In genomic region chr2:170548304-170548703, GRCh38 we compare ENCODE assay signal across 1 cellular context.
A peak's percentile ranks its signal among the peaks of the same experiment; 100 is the strongest.
TF ChIP-seq lines count a peak whose summit lies in the region.

No MANE protein-coding gene starts in this region.

TF ChIP-seq in GM12878, 131 proteins besides CTCF, POLR2A, EP300 and RAD21 (continued from another document):
- TF ChIP-seq BCLAF1 (IDR thresholded peaks at IDR 0.05) (no peak), RCOR1 (conservative IDR thresholded peaks at IDR 0.05; ENCODE audit: low read depth, low read length) (no peak), WRNIP1 (IDR thresholded peaks at IDR 0.05; ENCODE audit: borderline replicate concordance, low read depth, low read length) (no peak), MTA2 (IDR thresholded peaks at IDR 0.05; ENCODE audit: low read depth) (peak; percentile 81), MEF2B (IDR thresholded peaks at IDR 0.05; ENCODE audit: partially characterized antibody, poor library complexity, severe bottlenecking) (peak; percentile 15), IKZF2 (IDR thresholded peaks at IDR 0.05) (peak in 1 of 2 experiments; percentile 21; a peak in 1 of 4 replicates)
